Comparison of ENCODE assay signal across 13 cellular contexts in the genomic region with DNA sequence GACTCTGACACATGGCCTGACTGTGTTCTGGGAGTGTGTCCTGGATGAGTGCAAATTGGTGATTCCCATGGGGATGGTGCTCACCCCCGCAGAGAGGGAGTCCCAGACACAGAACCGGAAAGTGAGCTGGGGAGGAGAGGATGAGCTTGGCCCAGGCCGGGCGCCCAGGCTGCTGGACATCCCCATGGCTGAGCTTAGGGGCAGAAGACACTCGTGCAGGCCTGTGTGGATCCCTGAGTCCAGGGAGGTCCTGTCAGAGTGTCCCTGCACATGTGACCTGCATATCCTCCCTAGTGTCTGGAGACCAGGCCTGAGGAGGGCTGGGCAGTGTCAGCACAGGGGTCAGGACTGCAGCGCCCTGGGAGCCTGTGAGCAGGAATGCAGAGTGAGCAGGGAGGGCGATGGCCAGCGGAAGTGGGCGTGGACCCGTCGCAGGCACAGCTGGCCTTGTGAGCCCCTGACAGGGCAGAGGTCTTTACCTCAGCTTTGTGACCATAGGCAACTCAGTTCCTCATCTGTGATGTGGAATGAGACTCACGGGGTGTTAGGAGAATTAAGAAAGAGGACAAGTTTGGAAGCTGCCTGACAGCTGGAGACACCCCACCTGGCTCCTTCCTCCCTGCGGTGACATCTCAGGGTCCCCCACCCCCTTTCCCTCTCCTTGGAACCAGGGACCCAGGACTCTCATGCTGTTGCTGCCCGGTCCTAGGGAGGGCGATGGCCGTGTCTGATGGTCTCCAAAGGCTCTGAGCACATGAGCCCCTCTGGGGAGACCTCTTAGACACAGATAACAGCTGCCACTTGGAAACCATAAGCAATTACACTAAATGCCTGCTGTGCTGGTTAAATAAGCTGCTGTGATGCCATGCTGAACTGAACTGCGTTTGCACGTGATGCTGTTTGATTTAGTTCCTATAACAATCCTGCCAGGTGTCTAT.
DNase-seq lines count a peak whose midpoint lies in the region; ATAC-seq, FAIRE-seq and TF ChIP-seq lines count a peak whose summit lies in the region.
"Had no signal": no experiment of that assay in that cellular context is flagged by ENCODE, and none has a peak within 500 bp of the region (broad histone marks: within the 10 kb centered on the region; RNA-seq: fewer than 3 reads in every experiment).

No MANE protein-coding gene starts in this region.

- intact Hi-C loops in right lobe of liver (cut with DNase I) (no loop called here), vagina (cut with DNase I) (no loop called here)

- no peak for FAIRE-seq in frontal cortex (lab: Jason Lieb, UNC)

- ATAC-seq in stimulated activated naive CD8-positive, alpha-beta T cell treated with anti-CD3 and anti-CD28 coated beads, Interleukin-15, amount 100 ng/mL, for 72 hours: peak; percentile 14
- ATAC-seq in stimulated activated naive CD8-positive, alpha-beta T cell treated with anti-CD3 and anti-CD28 coated beads, Interleukin-15, Interleukin-2, amounts not matched to agents 100 U/mL and 50 U/mL, for 24 hours: no peak
- peak; percentile 37 to 50 (median 38) for ATAC-seq in right lobe of liver
- ATAC-seq: activated naive CD8-positive, alpha-beta T cell treated with anti-CD3 and anti-CD28 coated beads, Interleukin-2, amount 50 U/mL, for 24 hours had no signal

- no peak overlapping the region for H3K4me3 ChIP-seq in NT2/D1 (ENCODE audit: insufficient read length, low read depth)
- H3K4me3 ChIP-seq in right lobe of liver: no peak overlapping the region
- no peak overlapping the region for H3K4me3 ChIP-seq in vagina
- H3K4me3 ChIP-seq: smooth muscle cell had no signal

- peak in 1 of 2 donors; percentile 6 for DNase-seq in stimulated activated naive CD8-positive, alpha-beta T cell treated with anti-CD3 and anti-CD28 coated beads, Interleukin-15, amount 100 ng/mL, for 72 hours
- no peak for DNase-seq in stimulated activated naive CD8-positive, alpha-beta T cell treated with anti-CD3 and anti-CD28 coated beads, Interleukin-15, Interleukin-2, amounts not matched to agents 100 U/mL and 50 U/mL, for 24 hours
- DNase-seq in NT2/D1 (ENCODE audit: low read depth, low spot score) (no peak), right lobe of liver (peak; percentile 11 to 51 (median 44)), vagina (ENCODE audit: extremely low spot score in 2 of 2) (no peak), frontal cortex (ENCODE audit: low spot score in 2 of 2) (no peak), UCSD-AML1 (lab: John Stamatoyannopoulos, UW; ENCODE audit: unreplicated experiment) (no peak), GM13977 (ENCODE audit: low spot score) (no peak)
- DNase-seq: activated CD4-positive, alpha-beta T cell treated with anti-CD3 and anti-CD28 coated beads, Interleukin-2, amount 50 U/mL, for 4 hours; activated naive CD8-positive, alpha-beta T cell treated with anti-CD3 and anti-CD28 coated beads, Interleukin-2, amount 50 U/mL, for 24 hours; naive B cell had no signal

- H3K27ac Mint-ChIP-seq in stimulated activated naive CD8-positive, alpha-beta T cell treated with anti-CD3 and anti-CD28 coated beads, Interleukin-15, amount 100 ng/mL, for 72 hours: no peak overlapping the region
- H3K27ac Mint-ChIP-seq: activated naive CD8-positive, alpha-beta T cell treated with anti-CD3 and anti-CD28 coated beads, Interleukin-2, amount 50 U/mL, for 24 hours; B cell had no signal

- no peak for TF ChIP-seq POLR2A in right lobe of liver (IDR thresholded peaks at IDR 0.05)
- TF ChIP-seq POLR2A in vagina (IDR thresholded peaks at IDR 0.05): no peak

- no peaks in the 10 kb centered on the region for H3K9me3 Mint-ChIP-seq in stimulated activated naive CD8-positive, alpha-beta T cell treated with anti-CD3 and anti-CD28 coated beads, Interleukin-15, amount 100 ng/mL, for 72 hours
- H3K9me3 Mint-ChIP-seq: activated naive CD8-positive, alpha-beta T cell treated with anti-CD3 and anti-CD28 coated beads, Interleukin-2, amount 50 U/mL, for 24 hours had no signal

- in situ Hi-C loops in GM13977 (cut with MboI; ENCODE audit: low pct_unique_long_range_greater_than_20kb, low sequenced_read_pairs, unreplicated experiment): no loop called here

- no peak for TF ChIP-seq CTCF in right lobe of liver (IDR thresholded peaks at IDR 0.05)
- TF ChIP-seq CTCF in vagina (IDR thresholded peaks at IDR 0.05): no peak
- TF ChIP-seq CTCF in GM13977 (IDR thresholded peaks at IDR 0.05; ENCODE audit: extremely low read depth, insufficient read depth, missing control alignments): no peak

- 63% methylated on average over 4 of the region's 18 CpGs for WGBS in right lobe of liver (ENCODE audit: insufficient coverage, low coverage, low lambda C conversion rate, missing lambda C conversion rate)

- H3K36me3 ChIP-seq in NT2/D1 (ENCODE audit: insufficient read depth, insufficient read length, low read length): no peaks in the 10 kb centered on the region
- H3K36me3 ChIP-seq in right lobe of liver: no peaks in the 10 kb centered on the region
- no peaks in the 10 kb centered on the region for H3K36me3 ChIP-seq in vagina

- no peak overlapping the region for H3K4me3 Mint-ChIP-seq in stimulated activated naive CD8-positive, alpha-beta T cell treated with anti-CD3 and anti-CD28 coated beads, Interleukin-15, amount 100 ng/mL, for 72 hours
- H3K4me3 Mint-ChIP-seq: activated naive CD8-positive, alpha-beta T cell treated with anti-CD3 and anti-CD28 coated beads, Interleukin-2, amount 50 U/mL, for 24 hours; B cell; naive B cell had no signal

- H3K9me3 ChIP-seq in NT2/D1 (ENCODE audit: insufficient read depth, low read length) (peaks cover 12% of the 10 kb centered on the region; the same call in 1 of the 2 replicates), right lobe of liver (no peaks in the 10 kb centered on the region), vagina (no peaks in the 10 kb centered on the region)

- no peaks in the 10 kb centered on the region for H3K4me1 Mint-ChIP-seq in stimulated activated naive CD8-positive, alpha-beta T cell treated with anti-CD3 and anti-CD28 coated beads, Interleukin-15, amount 100 ng/mL, for 72 hours
- H3K4me1 Mint-ChIP-seq: activated naive CD8-positive, alpha-beta T cell treated with anti-CD3 and anti-CD28 coated beads, Interleukin-2, amount 50 U/mL, for 24 hours; B cell; naive B cell had no signal

- peaks cover 49% of the 10 kb centered on the region for H3K27me3 Mint-ChIP-seq in stimulated activated naive CD8-positive, alpha-beta T cell treated with anti-CD3 and anti-CD28 coated beads, Interleukin-15, amount 100 ng/mL, for 72 hours
- H3K27me3 Mint-ChIP-seq: activated naive CD8-positive, alpha-beta T cell treated with anti-CD3 and anti-CD28 coated beads, Interleukin-2, amount 50 U/mL, for 24 hours; B cell; naive B cell had no signal

- H3K27me3 ChIP-seq in NT2/D1 (ENCODE audit: insufficient read depth, insufficient read length): peaks cover 28% of the 10 kb centered on the region
- no peaks in the 10 kb centered on the region for H3K27me3 ChIP-seq in right lobe of liver
- no peaks in the 10 kb centered on the region for H3K27me3 ChIP-seq in vagina

- H3K9ac ChIP-seq in NT2/D1 (ENCODE audit: insufficient read length, low read depth): peak overlapping the region; percentile 34

- H3K4me1 ChIP-seq in NT2/D1 (ENCODE audit: insufficient read depth, insufficient read length) (peaks cover 43% of the 10 kb centered on the region), right lobe of liver (no peaks in the 10 kb centered on the region), vagina (peaks cover 54% of the 10 kb centered on the region)

- no peak overlapping the region for H3K27ac ChIP-seq in right lobe of liver
- H3K27ac ChIP-seq in vagina: peak overlapping the region; percentile 74

Comparison
In these comparisons a context has a peak if more than half of its experiments do, and no peak if none do; other contexts are left out.
1. DNase-seq: peak in right lobe of liver (3 of 3); none in stimulated activated naive CD8-positive, alpha-beta T cell treated with anti-CD3 and anti-CD28 coated beads, Interleukin-15, Interleukin-2, amounts not matched to agents 100 U/mL and 50 U/mL, for 24 hours (single experiment), NT2/D1 (single experiment), vagina (0 of 2), frontal cortex (0 of 2), UCSD-AML1 (single experiment) and GM13977 (single experiment).